ENCODE assay signal across 2 cellular contexts in the genomic region with DNA sequence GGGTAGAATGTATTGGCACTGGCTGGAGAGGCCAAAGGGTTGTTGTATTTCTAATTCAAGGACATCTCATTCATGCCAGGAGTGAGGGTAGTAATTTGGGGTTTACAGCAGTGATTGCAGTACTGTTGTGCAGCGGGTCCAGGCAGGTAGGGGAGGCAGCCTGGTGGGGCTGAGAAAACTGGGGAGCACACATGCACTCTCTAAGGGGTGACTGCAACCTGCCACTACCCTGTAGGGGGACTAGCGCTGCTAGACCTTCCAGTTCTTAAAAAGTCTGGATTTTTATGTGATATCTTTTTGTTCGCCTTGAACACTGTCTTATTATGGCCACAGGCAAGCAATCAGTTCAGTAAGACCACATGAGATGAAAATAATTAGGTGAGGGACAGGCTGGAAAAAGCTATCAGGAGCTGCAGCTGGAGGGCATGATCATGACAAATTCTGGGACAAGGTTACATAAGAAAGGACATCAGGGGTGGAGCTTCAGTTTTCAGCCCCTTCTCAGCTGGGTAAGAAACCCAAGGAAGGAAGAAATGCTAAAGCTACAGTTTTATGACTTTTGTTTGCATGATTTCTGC.
TF ChIP-seq lines count a peak whose summit lies in the region.

No MANE protein-coding gene starts in this region.

TF ChIP-seq in A549, 52 proteins besides CTCF, POLR2A, EP300 and RAD21 (continued from another document):
- TF ChIP-seq ZNF302 (CRISPR knock-in tag; IDR thresholded peaks at IDR 0.05) (no peak), BHLHE40 (IDR thresholded peaks at IDR 0.05; ENCODE audit: low read depth, low read length) (no peak), ZC3H11A (IDR thresholded peaks at IDR 0.05) (no peak), HOXB13 (CRISPR knock-in tag; IDR thresholded peaks at IDR 0.05; ENCODE audit: low read depth) (no peak), MAFK (IDR thresholded peaks at IDR 0.05; ENCODE audit: partially characterized antibody) (no peak), SREBF2 (IDR thresholded peaks at IDR 0.05) (no peak), RFX5 (IDR thresholded peaks at IDR 0.05) (no peak), FOSB (CRISPR knock-in tag; IDR thresholded peaks at IDR 0.05) (no peak)
- TF ChIP-seq, protein P1, sequence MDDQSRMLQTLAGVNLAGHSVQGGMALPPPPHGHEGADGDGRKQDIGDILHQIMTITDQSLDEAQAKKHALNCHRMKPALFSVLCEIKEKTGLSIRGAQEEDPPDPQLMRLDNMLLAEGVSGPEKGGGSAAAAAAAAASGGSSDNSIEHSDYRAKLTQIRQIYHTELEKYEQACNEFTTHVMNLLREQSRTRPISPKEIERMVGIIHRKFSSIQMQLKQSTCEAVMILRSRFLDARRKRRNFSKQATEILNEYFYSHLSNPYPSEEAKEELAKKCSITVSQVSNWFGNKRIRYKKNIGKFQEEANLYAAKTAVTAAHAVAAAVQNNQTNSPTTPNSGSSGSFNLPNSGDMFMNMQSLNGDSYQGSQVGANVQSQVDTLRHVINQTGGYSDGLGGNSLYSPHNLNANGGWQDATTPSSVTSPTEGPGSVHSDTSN (IDR thresholded peaks at IDR 0.05), result no peak
- TF ChIP-seq, protein P2, sequence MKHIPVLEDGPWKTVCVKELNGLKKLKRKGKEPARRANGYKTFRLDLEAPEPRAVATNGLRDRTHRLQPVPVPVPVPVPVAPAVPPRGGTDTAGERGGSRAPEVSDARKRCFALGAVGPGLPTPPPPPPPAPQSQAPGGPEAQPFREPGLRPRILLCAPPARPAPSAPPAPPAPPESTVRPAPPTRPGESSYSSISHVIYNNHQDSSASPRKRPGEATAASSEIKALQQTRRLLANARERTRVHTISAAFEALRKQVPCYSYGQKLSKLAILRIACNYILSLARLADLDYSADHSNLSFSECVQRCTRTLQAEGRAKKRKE (CRISPR knock-in tag; IDR thresholded peaks at IDR 0.05; ENCODE audit: low read depth), result no peak

TF ChIP-seq in GM12878, 131 proteins besides CTCF, POLR2A, EP300 and RAD21 (continued from another document):
- TF ChIP-seq, protein P3, sequence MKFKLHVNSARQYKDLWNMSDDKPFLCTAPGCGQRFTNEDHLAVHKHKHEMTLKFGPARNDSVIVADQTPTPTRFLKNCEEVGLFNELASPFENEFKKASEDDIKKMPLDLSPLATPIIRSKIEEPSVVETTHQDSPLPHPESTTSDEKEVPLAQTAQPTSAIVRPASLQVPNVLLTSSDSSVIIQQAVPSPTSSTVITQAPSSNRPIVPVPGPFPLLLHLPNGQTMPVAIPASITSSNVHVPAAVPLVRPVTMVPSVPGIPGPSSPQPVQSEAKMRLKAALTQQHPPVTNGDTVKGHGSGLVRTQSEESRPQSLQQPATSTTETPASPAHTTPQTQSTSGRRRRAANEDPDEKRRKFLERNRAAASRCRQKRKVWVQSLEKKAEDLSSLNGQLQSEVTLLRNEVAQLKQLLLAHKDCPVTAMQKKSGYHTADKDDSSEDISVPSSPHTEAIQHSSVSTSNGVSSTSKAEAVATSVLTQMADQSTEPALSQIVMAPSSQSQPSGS (IDR thresholded peaks at IDR 0.05; ENCODE audit: low read length), result no peak
- TF ChIP-seq BMI1 (IDR thresholded peaks at IDR 0.05; ENCODE audit: borderline replicate concordance), result no peak
- no peak for TF ChIP-seq STAT1 (conservative IDR thresholded peaks at IDR 0.05)
- TF ChIP-seq CBX5 (IDR thresholded peaks at IDR 0.05; ENCODE audit: low read depth), result no peak
- TF ChIP-seq RB1 (IDR thresholded peaks at IDR 0.05; ENCODE audit: borderline replicate concordance), result no peak
- no peak for TF ChIP-seq CHD2 (IDR thresholded peaks at IDR 0.05; ENCODE audit: borderline replicate concordance, low read depth, low read length)
- TF ChIP-seq, protein P4, sequence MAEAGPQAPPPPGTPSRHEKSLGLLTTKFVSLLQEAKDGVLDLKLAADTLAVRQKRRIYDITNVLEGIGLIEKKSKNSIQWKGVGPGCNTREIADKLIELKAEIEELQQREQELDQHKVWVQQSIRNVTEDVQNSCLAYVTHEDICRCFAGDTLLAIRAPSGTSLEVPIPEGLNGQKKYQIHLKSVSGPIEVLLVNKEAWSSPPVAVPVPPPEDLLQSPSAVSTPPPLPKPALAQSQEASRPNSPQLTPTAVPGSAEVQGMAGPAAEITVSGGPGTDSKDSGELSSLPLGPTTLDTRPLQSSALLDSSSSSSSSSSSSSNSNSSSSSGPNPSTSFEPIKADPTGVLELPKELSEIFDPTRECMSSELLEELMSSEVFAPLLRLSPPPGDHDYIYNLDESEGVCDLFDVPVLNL (IDR thresholded peaks at IDR 0.05; ENCODE audit: low read depth, low read length), result no peak
- no peak for TF ChIP-seq CHD1 (IDR thresholded peaks at IDR 0.05; ENCODE audit: low read depth, low read length)
- TF ChIP-seq ZNF207 (IDR thresholded peaks at IDR 0.05; ENCODE audit: borderline replicate concordance), result no peak
- TF ChIP-seq NR2C1 (IDR thresholded peaks at IDR 0.05), result no peak
- TF ChIP-seq SP1 (IDR thresholded peaks at IDR 0.05; ENCODE audit: low read depth, low read length), result no peak
- TF ChIP-seq ZNF24 (IDR thresholded peaks at IDR 0.05), result no peak
- TF ChIP-seq WRNIP1 (IDR thresholded peaks at IDR 0.05; ENCODE audit: borderline replicate concordance, low read depth, low read length), result no peak
- TF ChIP-seq, protein P5, sequence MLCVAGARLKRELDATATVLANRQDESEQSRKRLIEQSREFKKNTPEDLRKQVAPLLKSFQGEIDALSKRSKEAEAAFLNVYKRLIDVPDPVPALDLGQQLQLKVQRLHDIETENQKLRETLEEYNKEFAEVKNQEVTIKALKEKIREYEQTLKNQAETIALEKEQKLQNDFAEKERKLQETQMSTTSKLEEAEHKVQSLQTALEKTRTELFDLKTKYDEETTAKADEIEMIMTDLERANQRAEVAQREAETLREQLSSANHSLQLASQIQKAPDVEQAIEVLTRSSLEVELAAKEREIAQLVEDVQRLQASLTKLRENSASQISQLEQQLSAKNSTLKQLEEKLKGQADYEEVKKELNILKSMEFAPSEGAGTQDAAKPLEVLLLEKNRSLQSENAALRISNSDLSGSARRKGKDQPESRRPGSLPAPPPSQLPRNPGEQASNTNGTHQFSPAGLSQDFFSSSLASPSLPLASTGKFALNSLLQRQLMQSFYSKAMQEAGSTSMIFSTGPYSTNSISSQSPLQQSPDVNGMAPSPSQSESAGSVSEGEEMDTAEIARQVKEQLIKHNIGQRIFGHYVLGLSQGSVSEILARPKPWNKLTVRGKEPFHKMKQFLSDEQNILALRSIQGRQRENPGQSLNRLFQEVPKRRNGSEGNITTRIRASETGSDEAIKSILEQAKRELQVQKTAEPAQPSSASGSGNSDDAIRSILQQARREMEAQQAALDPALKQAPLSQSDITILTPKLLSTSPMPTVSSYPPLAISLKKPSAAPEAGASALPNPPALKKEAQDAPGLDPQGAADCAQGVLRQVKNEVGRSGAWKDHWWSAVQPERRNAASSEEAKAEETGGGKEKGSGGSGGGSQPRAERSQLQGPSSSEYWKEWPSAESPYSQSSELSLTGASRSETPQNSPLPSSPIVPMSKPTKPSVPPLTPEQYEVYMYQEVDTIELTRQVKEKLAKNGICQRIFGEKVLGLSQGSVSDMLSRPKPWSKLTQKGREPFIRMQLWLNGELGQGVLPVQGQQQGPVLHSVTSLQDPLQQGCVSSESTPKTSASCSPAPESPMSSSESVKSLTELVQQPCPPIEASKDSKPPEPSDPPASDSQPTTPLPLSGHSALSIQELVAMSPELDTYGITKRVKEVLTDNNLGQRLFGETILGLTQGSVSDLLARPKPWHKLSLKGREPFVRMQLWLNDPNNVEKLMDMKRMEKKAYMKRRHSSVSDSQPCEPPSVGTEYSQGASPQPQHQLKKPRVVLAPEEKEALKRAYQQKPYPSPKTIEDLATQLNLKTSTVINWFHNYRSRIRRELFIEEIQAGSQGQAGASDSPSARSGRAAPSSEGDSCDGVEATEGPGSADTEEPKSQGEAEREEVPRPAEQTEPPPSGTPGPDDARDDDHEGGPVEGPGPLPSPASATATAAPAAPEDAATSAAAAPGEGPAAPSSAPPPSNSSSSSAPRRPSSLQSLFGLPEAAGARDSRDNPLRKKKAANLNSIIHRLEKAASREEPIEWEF (IDR thresholded peaks at IDR 0.05; ENCODE audit: insufficient replicate concordance, low read depth, low read length), result no peak
- TF ChIP-seq, protein P6, sequence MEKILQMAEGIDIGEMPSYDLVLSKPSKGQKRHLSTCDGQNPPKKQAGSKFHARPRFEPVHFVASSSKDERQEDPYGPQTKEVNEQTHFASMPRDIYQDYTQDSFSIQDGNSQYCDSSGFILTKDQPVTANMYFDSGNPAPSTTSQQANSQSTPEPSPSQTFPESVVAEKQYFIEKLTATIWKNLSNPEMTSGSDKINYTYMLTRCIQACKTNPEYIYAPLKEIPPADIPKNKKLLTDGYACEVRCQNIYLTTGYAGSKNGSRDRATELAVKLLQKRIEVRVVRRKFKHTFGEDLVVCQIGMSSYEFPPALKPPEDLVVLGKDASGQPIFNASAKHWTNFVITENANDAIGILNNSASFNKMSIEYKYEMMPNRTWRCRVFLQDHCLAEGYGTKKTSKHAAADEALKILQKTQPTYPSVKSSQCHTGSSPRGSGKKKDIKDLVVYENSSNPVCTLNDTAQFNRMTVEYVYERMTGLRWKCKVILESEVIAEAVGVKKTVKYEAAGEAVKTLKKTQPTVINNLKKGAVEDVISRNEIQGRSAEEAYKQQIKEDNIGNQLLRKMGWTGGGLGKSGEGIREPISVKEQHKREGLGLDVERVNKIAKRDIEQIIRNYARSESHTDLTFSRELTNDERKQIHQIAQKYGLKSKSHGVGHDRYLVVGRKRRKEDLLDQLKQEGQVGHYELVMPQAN (conservative IDR thresholded peaks at IDR 0.05), result no peak
- no peak for TF ChIP-seq ZZZ3 (IDR thresholded peaks at IDR 0.05; ENCODE audit: control insufficient read depth, insufficient read length, low read depth)
- TF ChIP-seq JUND (IDR thresholded peaks at IDR 0.05; ENCODE audit: low read depth, low read length), result no peak
